Comparison of ENCODE assay signal across 6 cellular contexts in the genomic region with DNA sequence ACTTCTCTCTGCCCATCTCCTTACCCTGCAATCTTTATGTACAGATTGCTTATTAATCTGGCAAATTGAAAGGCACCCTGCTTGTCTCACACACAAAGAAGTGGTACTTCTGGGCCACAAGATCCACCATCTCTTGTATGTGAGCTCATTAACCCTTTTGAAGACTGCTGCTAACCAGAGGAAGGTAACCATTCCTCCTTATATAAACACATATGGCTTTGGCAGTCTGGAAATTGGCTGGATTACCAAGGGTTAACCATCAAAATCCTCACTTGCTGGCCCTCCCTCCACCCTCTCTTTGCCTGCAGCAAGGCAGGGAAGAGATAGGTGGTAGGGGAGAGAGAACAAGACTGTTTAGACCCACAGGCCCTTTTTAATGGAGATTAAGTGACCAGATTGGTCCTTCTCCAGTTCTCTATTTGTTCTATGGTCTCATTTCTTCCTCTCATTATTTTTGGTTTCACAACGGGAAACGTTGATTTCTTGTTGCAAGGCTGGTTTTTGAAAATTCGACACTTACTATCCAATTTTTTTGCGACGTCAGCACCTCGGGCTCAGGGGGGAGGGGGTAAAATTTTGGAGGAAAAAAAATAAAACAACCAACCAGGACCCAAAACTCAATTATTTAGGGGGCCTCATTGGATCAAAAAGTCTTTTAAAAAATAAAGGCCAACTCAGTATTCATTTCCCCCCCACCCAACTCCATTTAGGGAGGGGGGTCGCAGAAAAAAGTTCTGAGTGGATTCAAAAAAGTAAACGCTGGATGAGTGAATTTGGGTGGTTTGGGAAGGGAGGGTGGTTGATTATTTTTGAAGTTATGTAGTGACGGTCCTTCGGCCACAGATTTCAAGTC. TPM values are rescaled to one million over a fixed set of nuclear protein-coding genes. Genes with fewer than 3 reads are reported as not detected.
A peak's percentile ranks its signal among the peaks of the same experiment; 100 is the strongest.
DNase-seq lines count a peak whose midpoint lies in the region; ATAC-seq and TF ChIP-seq lines count a peak whose summit lies in the region.

No MANE protein-coding gene starts in this region.

- ATAC-seq in activated CD8-positive, alpha-beta memory T cell treated with anti-CD3 and anti-CD28 coated beads, Interleukin-2, amount 10 ng/mL, durations not matched to agents 7 days and 5 days: no peak
- ATAC-seq in T-cell (replicated peaks in 1 of 4): no peak

- H3K4me3 ChIP-seq in fibroblast of the aortic adventitia (ENCODE audit: low read depth, low read length) (peak overlapping the region; percentile 97), spleen (peak overlapping the region; percentile 70 to 98 (median 85))

- H3K36me3 ChIP-seq in spleen: peaks cover 2 to 47% (median 28%) of the 10 kb centered on the region in 6 donors

- peaks cover 62% of the 10 kb centered on the region for H3K36me3 Mint-ChIP-seq in activated CD8-positive, alpha-beta memory T cell treated with anti-CD3 and anti-CD28 coated beads, Interleukin-2, amount 10 ng/mL, durations not matched to agents 7 days and 5 days
- peaks cover 39% of the 10 kb centered on the region for H3K36me3 Mint-ChIP-seq in T-cell

- TF ChIP-seq CTCF in fibroblast of the aortic adventitia (IDR thresholded peaks at IDR 0.05; ENCODE audit: insufficient read depth, low read length): no peak
- TF ChIP-seq CTCF in spleen (IDR thresholded peaks at IDR 0.05 in 8 of 11, conservative IDR thresholded peaks at IDR 0.05 in 3 of 11): no peak

- H3K27ac Mint-ChIP-seq in activated CD8-positive, alpha-beta memory T cell treated with anti-CD3 and anti-CD28 coated beads, Interleukin-2, amount 10 ng/mL, durations not matched to agents 7 days and 5 days: peak overlapping the region; percentile 100
- H3K27ac Mint-ChIP-seq in T-cell: peak overlapping the region; percentile 100

- DNase-seq in activated CD8-positive, alpha-beta memory T cell treated with anti-CD3 and anti-CD28 coated beads, Interleukin-2, amount 10 ng/mL, durations not matched to agents 7 days and 5 days: no peak
- DNase-seq in activated CD8-positive, alpha-beta memory T cell treated with anti-CD3 and anti-CD28 coated beads, Interleukin-2, amount 50 U/mL, for 48 hours: no peak
- DNase-seq in T-cell (peak; percentile 18 to 67 (median 42)), fibroblast of the aortic adventitia (ENCODE audit: low read depth) (peak; percentile 45), spleen (no peak), NCI-H2107 (lab: John Stamatoyannopoulos, UW) (no peak)

- H3K4me1 Mint-ChIP-seq in activated CD8-positive, alpha-beta memory T cell treated with anti-CD3 and anti-CD28 coated beads, Interleukin-2, amount 10 ng/mL, durations not matched to agents 7 days and 5 days: peaks cover 48% of the 10 kb centered on the region
- peaks cover 50 to 55% (median 51%) of the 10 kb centered on the region in 3 donors for H3K4me1 Mint-ChIP-seq in T-cell

- POLR2A ChIA-PET in T-cell (lab: Charles Lee): interaction anchor here (0.6 to 3.1 kb wide), 12 partner anchors 11 to 126 kb away, joined by 3 to 24 read pairs (median 5); partner anchors contain the start of genes ABCF1 (in 1 of the 2), MDC1 (in 1 of the 2) and PRR3 (in 1 of the 2)

- H3K27me3 Mint-ChIP-seq in activated CD8-positive, alpha-beta memory T cell treated with anti-CD3 and anti-CD28 coated beads, Interleukin-2, amount 10 ng/mL, durations not matched to agents 7 days and 5 days: peaks cover 3% of the 10 kb centered on the region
- H3K27me3 Mint-ChIP-seq in T-cell: peaks cover 0 to 2% of the 10 kb centered on the region in 2 donors

- H3K9me3 Mint-ChIP-seq in activated CD8-positive, alpha-beta memory T cell treated with anti-CD3 and anti-CD28 coated beads, Interleukin-2, amount 10 ng/mL, durations not matched to agents 7 days and 5 days (ENCODE audit: low read depth): no peaks in the 10 kb centered on the region
- no peaks in the 10 kb centered on the region for H3K9me3 Mint-ChIP-seq in T-cell

- WGBS in spleen, 5 donors: 0 to 1% (median 0%) methylated on average over 10 of the region's 10 CpGs

- intact Hi-C loops in spleen (cut with DNase I; ENCODE audit: low total_unique reads): loop anchor here (10.0 kb wide), 1 partner anchor 109 kb away; the partner anchor contains the start of gene TUBB

- CTCF ChIA-PET in activated CD8-positive, alpha-beta memory T cell treated with anti-CD3 and anti-CD28 coated beads, Interleukin-2, amount 10 ng/mL, durations not matched to agents 7 days and 5 days (lab: Charles Lee): interaction anchor here (1.3 to 4.3 kb wide), 7 partner anchors 11 to 115 kb away, joined by 3 to 40 read pairs (median 14); partner anchors contain the start of gene ATAT1
- CTCF ChIA-PET in T-cell (lab: Charles Lee): interaction anchor here in 1 of 2 donors (1.0 to 4.2 kb wide), 3 partner anchors 63 to 106 kb away, joined by 3 to 23 read pairs (median 10); no protein-coding TSS in a partner anchor

- peak overlapping the region; percentile 93 to 98 (median 96) for H3K27ac ChIP-seq in spleen

- H3K4me3 Mint-ChIP-seq in activated CD8-positive, alpha-beta memory T cell treated with anti-CD3 and anti-CD28 coated beads, Interleukin-2, amount 10 ng/mL, durations not matched to agents 7 days and 5 days: peak overlapping the region; percentile 97
- H3K4me3 Mint-ChIP-seq in T-cell: peak overlapping the region; percentile 93 to 100 (median 98)

- H3K4me1 ChIP-seq in spleen: peaks cover 34 to 67% (median 54%) of the 10 kb centered on the region in 6 donors

- no peak for TF ChIP-seq POLR2A in spleen (IDR thresholded peaks at IDR 0.05)

- no peaks in the 10 kb centered on the region for H3K9me3 ChIP-seq in spleen

- H3K27me3 ChIP-seq in spleen (replicated peaks in 1 of 7): no peaks in the 10 kb centered on the region

RNA-seq across cellular contexts. Expression of gene PPP1R10, which starts 0.9 kb away (rescaled TPM):
- 100 to 1,000 TPM; 101 to 134 TPM for total RNA-seq in activated CD8-positive, alpha-beta memory T cell treated with anti-CD3 and anti-CD28 coated beads, Interleukin-2, amount 10 ng/mL, durations not matched to agents 7 days and 5 days
- total RNA-seq in T-cell (100 to 1,000 TPM; 104 to 170 (median 163) TPM), fibroblast of the aortic adventitia (ENCODE audit: low replicate concordance) (32.1 and 39.1 TPM in 2 replicates), spleen (10 to 100 TPM; 53.5 to 86.2 (median 75.9) TPM)
- polyA plus RNA-seq in spleen: 10 to 100 TPM; 13.5 to 24.6 (median 13.6) TPM

RNA-seq across cellular contexts. Expression of gene MRPS18B, which starts 1.5 kb away (rescaled TPM):
- total RNA-seq in activated CD8-positive, alpha-beta memory T cell treated with anti-CD3 and anti-CD28 coated beads, Interleukin-2, amount 10 ng/mL, durations not matched to agents 7 days and 5 days: 10 to 100 TPM; 48.2 to 65.7 TPM
- 10 to 100 TPM; 20.7 to 55.5 (median 50.2) TPM for total RNA-seq in T-cell
- total RNA-seq in fibroblast of the aortic adventitia (ENCODE audit: low replicate concordance): 47.7 and 110 TPM in 2 replicates
- total RNA-seq in spleen: 10 to 100 TPM; 41.2 to 63.4 (median 45.3) TPM
- polyA plus RNA-seq in spleen: 10 to 100 TPM; 48.8 to 74.0 (median 73.0) TPM

RNA-seq across cellular contexts. Expression of gene ATAT1, which starts 10.5 kb away (rescaled TPM):
- 1 to 10 TPM; 7.5 to 8.4 TPM for total RNA-seq in activated CD8-positive, alpha-beta memory T cell treated with anti-CD3 and anti-CD28 coated beads, Interleukin-2, amount 10 ng/mL, durations not matched to agents 7 days and 5 days
- total RNA-seq in T-cell (10 to 100 TPM in 4 of 5 donors, 1 to 10 TPM in 1; 6.9 to 11.8 (median 10.4) TPM), fibroblast of the aortic adventitia (ENCODE audit: low replicate concordance) (0.16 and 5.6 TPM in 2 replicates), spleen (1 to 10 TPM; 2.4 to 9.7 (median 8.7) TPM)
- 1 to 10 TPM; 3.6 to 4.9 (median 4.3) TPM for polyA plus RNA-seq in spleen

RNA-seq across cellular contexts. Expression of gene C6orf136, which starts 30.7 kb away (rescaled TPM):
- total RNA-seq in activated CD8-positive, alpha-beta memory T cell treated with anti-CD3 and anti-CD28 coated beads, Interleukin-2, amount 10 ng/mL, durations not matched to agents 7 days and 5 days: 10 to 100 TPM; 32.5 to 33.9 TPM
- total RNA-seq in T-cell (10 to 100 TPM; 24.5 to 39.8 (median 31.4) TPM), fibroblast of the aortic adventitia (ENCODE audit: low replicate concordance) (1.1 and 5.2 TPM in 2 replicates), spleen (10 to 100 TPM; 15.4 to 24.2 (median 17.8) TPM)
- polyA plus RNA-seq in spleen: 10 to 100 TPM; 12.1 to 28.0 (median 22.1) TPM

RNA-seq across cellular contexts. Expression of gene ABCF1, which starts 44.9 kb away (rescaled TPM):
- 10 to 100 TPM; 73.8 to 98.6 TPM for total RNA-seq in activated CD8-positive, alpha-beta memory T cell treated with anti-CD3 and anti-CD28 coated beads, Interleukin-2, amount 10 ng/mL, durations not matched to agents 7 days and 5 days
- total RNA-seq in T-cell (10 to 100 TPM; 61.1 to 89.9 (median 73.8) TPM), fibroblast of the aortic adventitia (ENCODE audit: low replicate concordance) (33.0 and 43.2 TPM in 2 replicates), spleen (10 to 100 TPM; 30.7 to 53.5 (median 34.5) TPM)
- 10 to 100 TPM; 12.8 to 27.7 (median 14.5) TPM for polyA plus RNA-seq in spleen

Comparison
In these comparisons a context has a peak if more than half of its experiments do, and no peak if none do; other contexts are left out.
1. DNase-seq: peak in T-cell (34 of 34) and fibroblast of the aortic adventitia (single experiment); none in activated CD8-positive, alpha-beta memory T cell treated with anti-CD3 and anti-CD28 coated beads, Interleukin-2, amount 10 ng/mL, durations not matched to agents 7 days and 5 days (single experiment), activated CD8-positive, alpha-beta memory T cell treated with anti-CD3 and anti-CD28 coated beads, Interleukin-2, amount 50 U/mL, for 48 hours (single experiment), spleen (single experiment) and NCI-H2107 (single experiment).